In the genomic region with DNA sequence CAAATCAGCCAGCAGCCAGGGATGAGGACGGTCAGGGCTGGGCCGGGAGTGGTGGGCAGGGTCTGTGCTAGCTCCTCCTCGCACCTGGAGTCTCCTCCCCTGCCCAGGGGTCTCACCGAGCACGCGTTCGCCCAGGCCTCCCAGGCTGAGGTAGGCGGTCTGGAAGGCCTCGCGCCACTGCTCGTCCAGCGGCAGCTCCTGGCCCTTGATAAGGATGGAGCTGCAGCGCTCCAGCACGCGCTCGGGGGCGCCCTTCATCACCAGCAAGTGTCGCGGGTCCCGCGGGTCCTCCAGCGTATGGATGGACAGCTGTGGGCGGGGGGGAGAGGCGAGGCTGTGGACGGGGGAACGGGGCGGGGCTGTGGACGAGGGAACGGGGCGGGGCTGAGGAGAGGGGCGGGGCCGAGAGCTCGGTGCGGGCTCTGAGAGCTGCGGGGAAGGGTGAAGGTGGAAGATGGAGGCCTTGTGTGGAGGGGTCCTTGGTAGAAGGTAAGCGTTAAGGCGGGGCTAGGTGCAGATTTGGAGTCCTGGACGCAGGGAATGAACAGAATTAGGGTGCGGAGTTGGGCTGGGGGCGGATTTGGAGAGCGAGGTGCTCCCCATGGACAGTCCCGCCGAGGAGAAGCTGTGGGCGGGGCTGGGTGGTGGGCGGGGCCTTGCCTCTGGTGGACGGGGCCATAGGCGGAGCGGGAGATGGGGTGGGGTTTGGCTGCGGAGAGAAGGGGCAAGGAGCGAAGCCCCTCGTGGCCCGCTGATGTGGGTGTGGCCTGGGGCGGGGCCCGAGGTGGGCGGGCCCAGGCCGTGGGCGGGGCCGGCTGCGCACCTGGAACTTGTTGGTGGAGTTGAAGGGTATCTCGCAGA, we compare ENCODE assay signal across 7 cellular contexts. TPM values are rescaled to one million over a fixed set of nuclear protein-coding genes. Genes with fewer than 3 reads are reported as not detected.
A peak's percentile ranks its signal among the peaks of the same experiment; 100 is the strongest.
DNase-seq lines count a peak whose midpoint lies in the region; ATAC-seq, FAIRE-seq and TF ChIP-seq lines count a peak whose summit lies in the region.

No MANE protein-coding gene starts in this region.

- BruUV-seq in K562 (replicated peaks; lab: Mats Ljungman, UMichigan), result no TSS peak

- no peak for TF ChIP-seq EP300 in K562 (IDR thresholded peaks at IDR 0.05; ENCODE audit: low read length)

- H4K20me1 ChIP-seq in GM23248 (ENCODE audit: insufficient read depth) (no peaks in the 10 kb centered on the region), K562 (replicated peaks; ENCODE audit: control insufficient read depth, insufficient read depth, low read length) (peaks cover 7% of the 10 kb centered on the region; the same call in 1 of the 2 replicates)

- H3K4me2 ChIP-seq in GM23248 (ENCODE audit: unreplicated experiment) (peak overlapping the region; percentile 20), K562 (ENCODE audit: insufficient read depth, low read length) (peak overlapping the region; percentile 91)

- peak in 1 of 2 experiments; percentile 42; a peak in 2 of 4 replicates for TF ChIP-seq RAD21 in K562 (CRISPR knock-in tag; conservative IDR thresholded peaks at IDR 0.05 in 1 of 2, IDR thresholded peaks at IDR 0.05 in 1 of 2)

- H3K79me2 ChIP-seq in GM23248 (ENCODE audit: insufficient read depth), result no peaks in the 10 kb centered on the region
- H3K79me2 ChIP-seq in K562 (ENCODE audit: control insufficient read depth, insufficient read depth, low read length), result no peaks in the 10 kb centered on the region

- H2AFZ ChIP-seq in GM23248, result peak overlapping the region; percentile 43
- H2AFZ ChIP-seq in K562 (ENCODE audit: low read depth, low read length), result peak overlapping the region; percentile 99

- H3K9me3 ChIP-seq in GM23248 (ENCODE audit: low read depth) (no peaks in the 10 kb centered on the region), K562 (replicated peaks; ENCODE audit: control insufficient read depth, insufficient read depth, low read depth, low read length) (no peaks in the 10 kb centered on the region; the same call in 1 of the 2 replicates)

- peak; percentile 38 to 79 (median 45); a peak in 4 of 6 replicates for TF ChIP-seq CTCF in K562 (IDR thresholded peaks at IDR 0.05 in 2 of 3, conservative IDR thresholded peaks at IDR 0.05 in 1 of 3; ENCODE audit: insufficient read depth in 2 of 3, low read depth in 1 of 3, low read length in 3 of 3)

- ATAC-seq in SK-N-SH treated with all-trans-retinoic acid at 6 μM for 48 hours (peak; percentile 79), K562 (peak; percentile 92), HG02623 (IDR thresholded peaks at IDR 0.05; ENCODE audit: unreplicated experiment) (no peak)

- H3F3A ChIP-seq in GM23248 (ENCODE audit: insufficient read depth), result no peaks in the 10 kb centered on the region

- H3K4me3 ChIP-seq in GM23248, result peak overlapping the region; percentile 32; the same call in 1 of the 2 replicates
- H3K4me3 ChIP-seq in K562, result peak overlapping the region; percentile 55

- H3K9me1 ChIP-seq in K562 (ENCODE audit: control insufficient read depth, insufficient read depth, low read length), result peaks cover 3% of the 10 kb centered on the region

- H3K27me3 ChIP-seq in GM23248 (replicated peaks; ENCODE audit: insufficient read depth), result 0 out of 2 replicates have a peak, but pooled peaks cover 14% of the 10 kb centered on the region
- H3K27me3 ChIP-seq in K562 (ENCODE audit: control insufficient read depth in 2 of 2, insufficient read depth in 2 of 2, low read length in 2 of 2), result peaks cover 28 to 50% of the 10 kb centered on the region in 2 experiments; a peak in 4 of 5 replicates

- H3K4me1 ChIP-seq in GM23248 (ENCODE audit: insufficient read depth) (no peaks in the 10 kb centered on the region), K562 (replicated peaks in 1 of 2; ENCODE audit: control insufficient read depth in 2 of 2, insufficient read depth in 2 of 2, low read length in 2 of 2) (peaks cover 4 to 50% of the 10 kb centered on the region in 2 experiments; a peak in 3 of 5 replicates)

- no peak overlapping the region for H3K9ac ChIP-seq in GM23248
- H3K9ac ChIP-seq in K562 (ENCODE audit: insufficient read depth in 1 of 2, low read depth in 2 of 2, low read length in 2 of 2), result peak overlapping the region in 1 of 2 experiments; percentile 80; a peak in 2 of 4 replicates

- DNase-seq in GM23248 (peak; percentile 55), K562 (ENCODE audit: extremely low read depth in 1 of 4, low spot score in 3 of 4) (peak; percentile 91 to 94 (median 93)), iris pigment epithelial cell (ENCODE audit: low read depth) (peak; percentile 56), NCI-H128 (lab: John Stamatoyannopoulos, UW; ENCODE audit: unreplicated experiment) (no peak)
- peak; percentile 55 to 75 for DNase-seq in stimulated activated CD4-positive, alpha-beta T cell treated with anti-CD3 and anti-CD28 coated beads, Interleukin-2, amount 100 ng/mL, for 24 hours

- 11 to 12% methylated on average over 29 to 57 of the region's 60 CpGs for WGBS in GM23248 (ENCODE audit: low coverage in 1 of 2, low lambda C conversion rate in 2 of 2, missing lambda C conversion rate in 2 of 2), 2 experiments
- WGBS in K562 (ENCODE audit: insufficient coverage, low coverage, missing lambda C conversion rate), result 8% methylated on average over 25 of the region's 60 CpGs

- no peaks in the 10 kb centered on the region for H3K9me2 ChIP-seq in GM23248 (ENCODE audit: insufficient read depth)

- H3K36me3 ChIP-seq in GM23248 (ENCODE audit: low read depth) (no peaks in the 10 kb centered on the region), K562 (ENCODE audit: control insufficient read depth, insufficient read depth, low read length) (no peaks in the 10 kb centered on the region)

- CTCF ChIA-PET in K562 (lab: Yijun Ruan, JAX; ENCODE audit: low intra/inter-chr PET ratio), result interaction anchor here (0.7 kb wide), 1 partner anchor 139 kb away, joined by 3 read pairs; no protein-coding TSS in a partner anchor

- FAIRE-seq in K562 (lab: Jason Lieb, UNC), result peak; percentile 82

- no peak for TF ChIP-seq POLR2A in K562 (conservative IDR thresholded peaks at IDR 0.05)

- H3K27ac ChIP-seq in GM23248 (no peak overlapping the region), K562 (ENCODE audit: extremely low read depth, low read depth, low read length) (no peak overlapping the region)

- POLR2A ChIA-PET in K562 (lab: Yijun Ruan, JAX), result interaction anchor here (0.5 to 1.0 kb wide), 6 partner anchors 12 to 215 kb away, joined by 3 read pairs; no protein-coding TSS in a partner anchor

- in situ Hi-C loops in GM23248 (cut with MboI), result no loop called here
- in situ Hi-C loops in K562 (cut with MboI), result no loop called here

- intact Hi-C loops in K562 (cut with micrococcal nuclease), result loop anchor here (5.0 kb wide), 3 partner anchors 35 to 375 kb away; a partner anchor contains a TSS

RNA-seq across cellular contexts. Expression of a gene that starts 5.7 kb away (rescaled TPM):
- total RNA-seq in GM23248 (2014; rRNA removed; shearing (Covaris generic)), result not detected in 2 replicates
- not detected in 2 replicates for polyA plus RNA-seq in GM23248 (2016; fragmentation: Nextera tagmentation; extraction: Ambion mirVana)
- total RNA-seq in K562 (2011; cell fraction: chromatin; rRNA removed; ENCODE audit: low replicate concordance), result 0.30 TPM in 1 of 2 replicates, not detected in the other
- total RNA-seq in K562 (2011; cell fraction: nucleolus; rRNA removed), result 0.39 and 0.50 TPM in 2 replicates
- total RNA-seq in K562 (2011; cell fraction: nucleoplasm; rRNA removed), result 0.22 TPM in 1 of 2 replicates, not detected in the other
- total RNA-seq in K562 (2014; rRNA removed), result not detected in 2 replicates
- not detected in 2 replicates for total RNA-seq in K562 (2014; rRNA removed; fragmentation: Illumina TruSeq; extraction: Trizol)
- total RNA-seq in K562 (2015; rRNA removed; fragmentation: Illumina TruSeq; extraction: Trizol), result not detected in 2 replicates
- total RNA-seq in K562 (2021), result not detected in 2 replicates
- polyA plus RNA-seq in K562 (2011; rRNA removed), result 0.12 and 0.15 TPM in 2 replicates
- polyA plus RNA-seq in K562 (2011; cell fraction: cytosol; rRNA removed), result 0.12 and 0.16 TPM in 2 replicates
- polyA plus RNA-seq in K562 (2011; cell fraction: nucleus; rRNA removed), result 0.38 and 0.51 TPM in 2 replicates
- 0.08 and 0.19 TPM in 2 replicates for polyA plus RNA-seq in K562 (2012)
- polyA plus RNA-seq in K562 (2014; fragmentation: Illumina TruSeq; extraction: Trizol), result not detected in 2 replicates
- not detected for polyA plus RNA-seq in K562 (2014; fragmentation: Nextera tagmentation; extraction: Ambion mirVana)
- not detected in 2 replicates for polyA plus RNA-seq in K562 (2014; rRNA removed)
- polyA minus RNA-seq in K562 (2011; rRNA and poly(A)+ RNA removed), result not detected in 2 replicates
- polyA minus RNA-seq in K562 (2011; cell fraction: cytosol; rRNA and poly(A)+ RNA removed), result not detected in 2 replicates
- polyA minus RNA-seq in K562 (2011; cell fraction: nucleus; rRNA and poly(A)+ RNA removed), result not detected in 2 replicates

RNA-seq across cellular contexts. Expression of a gene that starts 12.3 kb away (rescaled TPM):
- 108 and 129 TPM in 2 replicates for total RNA-seq in GM23248 (2014; rRNA removed; shearing (Covaris generic))
- polyA plus RNA-seq in GM23248 (2016; fragmentation: Nextera tagmentation; extraction: Ambion mirVana) (203 and 214 TPM in 2 replicates), K562 (2011; rRNA removed) (189 and 205 TPM in 2 replicates), K562 (2014; fragmentation: Illumina TruSeq; extraction: Trizol) (156 and 158 TPM in 2 replicates), K562 (2014; fragmentation: Nextera tagmentation; extraction: Ambion mirVana) (10 to 100 TPM; 73.8 to 78.2 TPM), K562 (2014; rRNA removed) (194 and 231 TPM in 2 replicates)
- total RNA-seq in K562 (2011; cell fraction: chromatin; rRNA removed; ENCODE audit: low replicate concordance), result 68.3 and 181 TPM in 2 replicates
- total RNA-seq in K562 (2011; cell fraction: nucleolus; rRNA removed), result 322 and 336 TPM in 2 replicates
- total RNA-seq in K562 (2011; cell fraction: nucleoplasm; rRNA removed), result 256 and 280 TPM in 2 replicates
- total RNA-seq in K562 (2014; rRNA removed) (161 and 202 TPM in 2 replicates), K562 (2014; rRNA removed; fragmentation: Illumina TruSeq; extraction: Trizol) (101 and 120 TPM in 2 replicates), K562 (2015; rRNA removed; fragmentation: Illumina TruSeq; extraction: Trizol) (124 and 134 TPM in 2 replicates), K562 (2021) (142 and 162 TPM in 2 replicates)
- polyA plus RNA-seq in K562 (2011; cell fraction: cytosol; rRNA removed), result 306 and 458 TPM in 2 replicates
- polyA plus RNA-seq in K562 (2011; cell fraction: nucleus; rRNA removed), result 165 and 200 TPM in 2 replicates
- 129 and 174 TPM in 2 replicates for polyA plus RNA-seq in K562 (2012)
- polyA minus RNA-seq in K562 (2011; rRNA and poly(A)+ RNA removed), result 135 and 206 TPM in 2 replicates
- 70.2 and 86.0 TPM in 2 replicates for polyA minus RNA-seq in K562 (2011; cell fraction: cytosol; rRNA and poly(A)+ RNA removed)
- 29.9 and 42.4 TPM in 2 replicates for polyA minus RNA-seq in K562 (2011; cell fraction: nucleus; rRNA and poly(A)+ RNA removed)

RNA-seq across cellular contexts. Expression of a gene that starts 24.5 kb away (rescaled TPM):
- not detected in 2 replicates for total RNA-seq in GM23248 (2014; rRNA removed; shearing (Covaris generic))
- polyA plus RNA-seq in GM23248 (2016; fragmentation: Nextera tagmentation; extraction: Ambion mirVana), result not detected in 2 replicates
- total RNA-seq in K562 (2011; cell fraction: chromatin; rRNA removed; ENCODE audit: low replicate concordance), result not detected in 2 replicates
- total RNA-seq in K562 (2011; cell fraction: nucleolus; rRNA removed), result not detected in 2 replicates
- total RNA-seq in K562 (2011; cell fraction: nucleoplasm; rRNA removed), result not detected in 2 replicates
- total RNA-seq in K562 (2014; rRNA removed), result not detected in 2 replicates
- total RNA-seq in K562 (2014; rRNA removed; fragmentation: Illumina TruSeq; extraction: Trizol), result not detected in 2 replicates
- not detected in 2 replicates for total RNA-seq in K562 (2015; rRNA removed; fragmentation: Illumina TruSeq; extraction: Trizol)
- total RNA-seq in K562 (2021), result not detected in 2 replicates
- polyA plus RNA-seq in K562 (2011; rRNA removed), result 0.08 TPM in 1 of 2 replicates, not detected in the other
- polyA plus RNA-seq in K562 (2011; cell fraction: cytosol; rRNA removed), result not detected in 2 replicates
- polyA plus RNA-seq in K562 (2011; cell fraction: nucleus; rRNA removed), result not detected in 2 replicates
- polyA plus RNA-seq in K562 (2012), result not detected in 2 replicates
- not detected in 2 replicates for polyA plus RNA-seq in K562 (2014; fragmentation: Illumina TruSeq; extraction: Trizol)
- not detected for polyA plus RNA-seq in K562 (2014; fragmentation: Nextera tagmentation; extraction: Ambion mirVana)
- 0.12 TPM in 1 of 2 replicates, not detected in the other for polyA plus RNA-seq in K562 (2014; rRNA removed)
- polyA minus RNA-seq in K562 (2011; rRNA and poly(A)+ RNA removed), result not detected in 2 replicates
- not detected in 2 replicates for polyA minus RNA-seq in K562 (2011; cell fraction: cytosol; rRNA and poly(A)+ RNA removed)
- not detected in 2 replicates for polyA minus RNA-seq in K562 (2011; cell fraction: nucleus; rRNA and poly(A)+ RNA removed)

RNA-seq across cellular contexts. Expression of a gene that starts 28.2 kb away (rescaled TPM):
- total RNA-seq in GM23248 (2014; rRNA removed; shearing (Covaris generic)), result not detected in 2 replicates
- not detected in 2 replicates for polyA plus RNA-seq in GM23248 (2016; fragmentation: Nextera tagmentation; extraction: Ambion mirVana)
- total RNA-seq in K562 (2011; cell fraction: chromatin; rRNA removed; ENCODE audit: low replicate concordance), result not detected in 2 replicates
- not detected in 2 replicates for total RNA-seq in K562 (2011; cell fraction: nucleolus; rRNA removed)
- not detected in 2 replicates for total RNA-seq in K562 (2011; cell fraction: nucleoplasm; rRNA removed)
- not detected in 2 replicates for total RNA-seq in K562 (2014; rRNA removed)
- total RNA-seq in K562 (2014; rRNA removed; fragmentation: Illumina TruSeq; extraction: Trizol), result not detected in 2 replicates
- total RNA-seq in K562 (2015; rRNA removed; fragmentation: Illumina TruSeq; extraction: Trizol), result not detected in 2 replicates
- total RNA-seq in K562 (2021), result not detected in 2 replicates
- not detected in 2 replicates for polyA plus RNA-seq in K562 (2011; rRNA removed)
- polyA plus RNA-seq in K562 (2011; cell fraction: cytosol; rRNA removed), result not detected in 2 replicates
- not detected in 2 replicates for polyA plus RNA-seq in K562 (2011; cell fraction: nucleus; rRNA removed)
- polyA plus RNA-seq in K562 (2012), result not detected in 2 replicates
- polyA plus RNA-seq in K562 (2014; fragmentation: Illumina TruSeq; extraction: Trizol), result not detected in 2 replicates
- polyA plus RNA-seq in K562 (2014; fragmentation: Nextera tagmentation; extraction: Ambion mirVana), result not detected
- polyA plus RNA-seq in K562 (2014; rRNA removed), result not detected in 2 replicates
- not detected in 2 replicates for polyA minus RNA-seq in K562 (2011; rRNA and poly(A)+ RNA removed)
- polyA minus RNA-seq in K562 (2011; cell fraction: cytosol; rRNA and poly(A)+ RNA removed), result not detected in 2 replicates
- not detected in 2 replicates for polyA minus RNA-seq in K562 (2011; cell fraction: nucleus; rRNA and poly(A)+ RNA removed)

RNA-seq across cellular contexts. Expression of a gene that starts 29.7 kb away (rescaled TPM):
- total RNA-seq in GM23248 (2014; rRNA removed; shearing (Covaris generic)), result 3.2 and 4.3 TPM in 2 replicates
- 7.9 and 8.8 TPM in 2 replicates for polyA plus RNA-seq in GM23248 (2016; fragmentation: Nextera tagmentation; extraction: Ambion mirVana)
- total RNA-seq in K562 (2011; cell fraction: chromatin; rRNA removed; ENCODE audit: low replicate concordance), result not detected in 2 replicates
- total RNA-seq in K562 (2011; cell fraction: nucleolus; rRNA removed), result not detected in 2 replicates
- not detected in 2 replicates for total RNA-seq in K562 (2011; cell fraction: nucleoplasm; rRNA removed)
- 0.05 TPM in 1 of 2 replicates, not detected in the other for total RNA-seq in K562 (2014; rRNA removed)
- not detected in 2 replicates for total RNA-seq in K562 (2014; rRNA removed; fragmentation: Illumina TruSeq; extraction: Trizol)
- not detected in 2 replicates for total RNA-seq in K562 (2015; rRNA removed; fragmentation: Illumina TruSeq; extraction: Trizol)
- not detected in 2 replicates for total RNA-seq in K562 (2021)
- not detected in 2 replicates for polyA plus RNA-seq in K562 (2011; rRNA removed)
- polyA plus RNA-seq in K562 (2011; cell fraction: cytosol; rRNA removed), result not detected in 2 replicates
- not detected in 2 replicates for polyA plus RNA-seq in K562 (2011; cell fraction: nucleus; rRNA removed)
- not detected in 2 replicates for polyA plus RNA-seq in K562 (2012)
- not detected in 2 replicates for polyA plus RNA-seq in K562 (2014; fragmentation: Illumina TruSeq; extraction: Trizol)
- polyA plus RNA-seq in K562 (2014; fragmentation: Nextera tagmentation; extraction: Ambion mirVana), result not detected
- not detected in 2 replicates for polyA plus RNA-seq in K562 (2014; rRNA removed)
- not detected in 2 replicates for polyA minus RNA-seq in K562 (2011; rRNA and poly(A)+ RNA removed)
- not detected in 2 replicates for polyA minus RNA-seq in K562 (2011; cell fraction: cytosol; rRNA and poly(A)+ RNA removed)
- polyA minus RNA-seq in K562 (2011; cell fraction: nucleus; rRNA and poly(A)+ RNA removed), result not detected in 2 replicates
